ENCODE assay signal across 17 cellular contexts in genomic region chr20:1861347-1861987, GRCh38. TPM values are rescaled to one million over a fixed set of nuclear protein-coding genes. Genes with fewer than 3 reads are reported as not detected.
DNase-seq lines count a peak whose midpoint lies in the region; FAIRE-seq and TF ChIP-seq lines count a peak whose summit lies in the region.
"Had no signal": no experiment of that assay in that cellular context is flagged by ENCODE, and none has a peak within 500 bp of the region (broad histone marks: within the 10 kb centered on the region; RNA-seq: fewer than 3 reads in every experiment).

No MANE protein-coding gene starts in this region.

- peak; percentile 46 for FAIRE-seq in GM12892 (lab: Jason Lieb, UNC)

- no peak overlapping the region for H3K27ac Mint-ChIP-seq in activated naive CD8-positive, alpha-beta T cell treated with anti-CD3 and anti-CD28 coated beads for 36 hours
- H3K27ac Mint-ChIP-seq: stimulated activated naive CD8-positive, alpha-beta T cell treated with anti-CD3 and anti-CD28 coated beads, Interleukin-15, amount 100 ng/mL, for 72 hours had no signal

- H3K4me3 ChIP-seq in skeletal muscle cell (ENCODE audit: low read depth, low read length), result peak overlapping the region; percentile 18
- H3K4me3 ChIP-seq: Peyer's patch had no signal

- DNase-seq in GM12892 (ENCODE audit: insufficient read length) (no peak), skeletal muscle cell (ENCODE audit: low read depth) (no peak), DMS114 treated with DMSO at 0.1 percent for 48 hours (lab: John Stamatoyannopoulos, UW; ENCODE audit: unreplicated experiment) (no peak), NCI-H187 treated with DMSO at 0.1 percent for 48 hours (lab: John Stamatoyannopoulos, UW) (no peak), hypothalamus (lab: John Stamatoyannopoulos, UW) (no peak)
- no peak for DNase-seq in activated naive CD8-positive, alpha-beta T cell treated with anti-CD3 and anti-CD28 coated beads for 36 hours
- DNase-seq: activated CD4-positive, CD25-positive, alpha-beta regulatory T cell; activated naive CD4-positive, alpha-beta T cell; head of caudate nucleus; left ventricle myocardium superior; NCI-H2029 treated with DMSO at 0.1 percent for 48 hours; NCI-H526 treated with DMSO at 0.1 percent for 48 hours; stimulated activated naive CD8-positive, alpha-beta T cell treated with anti-CD3 and anti-CD28 coated beads, Interleukin-15, amount 100 ng/mL, for 72 hours had no signal

- no peaks in the 10 kb centered on the region for H3K9me3 Mint-ChIP-seq in activated naive CD8-positive, alpha-beta T cell treated with anti-CD3 and anti-CD28 coated beads for 36 hours
- H3K9me3 Mint-ChIP-seq: stimulated activated naive CD8-positive, alpha-beta T cell treated with anti-CD3 and anti-CD28 coated beads, Interleukin-15, amount 100 ng/mL, for 72 hours had no signal

- H3K36me3 Mint-ChIP-seq in activated naive CD8-positive, alpha-beta T cell treated with anti-CD3 and anti-CD28 coated beads for 36 hours, result no peaks in the 10 kb centered on the region

- peak overlapping the region; percentile 89 for H3K27ac ChIP-seq in cingulate gyrus (ENCODE audit: low read depth, low read length)
- peak overlapping the region; percentile 72 for H3K27ac ChIP-seq in layer of hippocampus (ENCODE audit: low read depth, low read length)

- H3K4me3 Mint-ChIP-seq in activated naive CD8-positive, alpha-beta T cell treated with anti-CD3 and anti-CD28 coated beads for 36 hours, result no peak overlapping the region
- H3K4me3 Mint-ChIP-seq: stimulated activated naive CD8-positive, alpha-beta T cell treated with anti-CD3 and anti-CD28 coated beads, Interleukin-15, amount 100 ng/mL, for 72 hours had no signal

- H3K27me3 Mint-ChIP-seq in activated naive CD8-positive, alpha-beta T cell treated with anti-CD3 and anti-CD28 coated beads for 36 hours, result peaks cover 10% of the 10 kb centered on the region

- peaks cover 2% of the 10 kb centered on the region for H3K4me1 Mint-ChIP-seq in activated naive CD8-positive, alpha-beta T cell treated with anti-CD3 and anti-CD28 coated beads for 36 hours
- H3K4me1 Mint-ChIP-seq: stimulated activated naive CD8-positive, alpha-beta T cell treated with anti-CD3 and anti-CD28 coated beads, Interleukin-15, amount 100 ng/mL, for 72 hours had no signal

- H3K27me3 ChIP-seq in layer of hippocampus (ENCODE audit: control insufficient read depth, insufficient read depth, low read length), result no peaks in the 10 kb centered on the region
- H3K27me3 ChIP-seq: Peyer's patch had no signal

- no peak for TF ChIP-seq POLR2A in GM12892 (IDR thresholded peaks at IDR 0.05; ENCODE audit: low read depth, low read length)

RNA-seq across cellular contexts. Expression of gene SIRPA, which starts 33.7 kb away (rescaled TPM):
- polyA plus RNA-seq in GM12892 (2012; ENCODE audit: missing spikeins), result 4.3 TPM
- total RNA-seq in activated naive CD8-positive, alpha-beta T cell treated with anti-CD3 and anti-CD28 coated beads for 36 hours, result under 1 TPM; 0.12 to 0.31 TPM
- total RNA-seq: T-helper 1 cell treated with Interleukin-12 subunit alpha and Interleukin-12 subunit beta and Interleukin-4 antibody, amounts not matched to agents 30 ng/mL and 1 ng/mL, for 36 hours had no signal
